Comparison of ENCODE assay signal across 18 cellular contexts in the genomic region with DNA sequence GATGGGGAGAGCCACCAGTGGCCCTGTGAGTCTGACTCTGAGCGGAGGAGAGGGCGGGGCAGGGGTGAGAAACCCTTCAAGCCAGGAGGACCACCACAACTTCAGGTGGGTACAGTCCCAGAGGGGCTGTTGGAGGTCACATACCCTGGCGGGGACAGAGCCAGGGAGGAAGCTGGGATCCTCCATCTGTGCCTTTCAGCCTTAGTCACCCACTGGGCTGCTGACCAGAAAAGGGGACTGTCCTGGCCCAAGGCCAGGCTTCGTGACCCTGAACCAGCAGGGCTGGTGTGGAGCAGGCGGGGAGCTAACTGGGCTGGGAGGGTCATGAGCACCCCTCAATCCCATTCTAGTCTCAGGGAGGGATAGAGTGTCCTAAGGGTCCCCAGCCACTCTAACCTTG. TPM values are rescaled to one million over a fixed set of nuclear protein-coding genes. Genes with fewer than 3 reads are reported as not detected.
DNase-seq lines count a peak whose midpoint lies in the region; ATAC-seq and TF ChIP-seq lines count a peak whose summit lies in the region.
"Had no signal": no experiment of that assay in that cellular context is flagged by ENCODE, and none has a peak within 500 bp of the region (broad histone marks: within the 10 kb centered on the region; RNA-seq: fewer than 3 reads in every experiment).

No MANE protein-coding gene starts in this region.

- H3K4me3 Mint-ChIP-seq in HFFc6 = peak overlapping the region; percentile 34; the same call in 1 of the 2 replicates
- H3K4me3 Mint-ChIP-seq: nephron; T-helper 1 cell treated with Interleukin-12 subunit alpha and Interleukin-12 subunit beta and Interleukin-4 antibody, amounts not matched to agents 30 μg/mL and 1 μg/mL, for 36 hours had no signal

- H3K79me2 ChIP-seq in osteoblast (ENCODE audit: insufficient read depth, low read length) = no peaks in the 10 kb centered on the region

- H3K27ac Mint-ChIP-seq in HFFc6 = peak overlapping the region; percentile 73; the same call in 1 of the 2 replicates
- H3K27ac Mint-ChIP-seq: T-helper 1 cell treated with Interleukin-12 subunit alpha and Interleukin-12 subunit beta and Interleukin-4 antibody, amounts not matched to agents 30 μg/mL and 1 μg/mL, for 36 hours had no signal

- peak; percentile 44 for DNase-seq in HFFc6
- DNase-seq in cardiac fibroblast (ENCODE audit: low read depth in 2 of 2) = peak; percentile 45 to 55
- DNase-seq in osteoblast (ENCODE audit: insufficient read length, low spot score, missing footprints) = peak; percentile 93
- no peak for DNase-seq in CD1c-positive myeloid dendritic cell (ENCODE audit: extremely low spot score)
- DNase-seq: activated gamma-delta T cell; DMS153; NCI-H1105 treated with DMSO at 0.1 percent for 48 hours; NCI-H2171; Right ventricle myocardium superior; stimulated activated CD4-positive, alpha-beta T cell treated with anti-CD3 and anti-CD28 coated beads, Interleukin-1b, Interleukin-23, amount 100 ng/mL, for 48 hours had no signal

- H3K27ac ChIP-seq in BLaER1 treated with 17β-estradiol and CSF1 and Interleukin-3, amounts not matched to agents 10 nM and 100 nM = peak overlapping the region in 2 of 11 experiments; percentile 22 to 49; a peak in 1 of 22 replicates
- H3K27ac ChIP-seq in osteoblast (ENCODE audit: low read depth, low read length) = no peak overlapping the region
- H3K27ac ChIP-seq: C4-2B had no signal

- H3K36me3 Mint-ChIP-seq in HFFc6 (ENCODE audit: low read depth) = no peaks in the 10 kb centered on the region

- H3K9ac ChIP-seq in BLaER1 treated with 17β-estradiol and CSF1 and Interleukin-3, amounts not matched to agents 10 nM and 100 nM = peak overlapping the region in 5 of 11 experiments; percentile 12 to 28 (median 15); a peak in 2 of 22 replicates

- TF ChIP-seq CTCF in HFFc6 (IDR thresholded peaks at IDR 0.05) = no peak
- no peak for TF ChIP-seq CTCF in cardiac fibroblast (IDR thresholded peaks at IDR 0.05; ENCODE audit: low read depth, low read length)
- TF ChIP-seq CTCF in osteoblast (IDR thresholded peaks at IDR 0.05; ENCODE audit: extremely low read depth, low read depth, low read length) = no peak

- peak overlapping the region; percentile 20 for H2AFZ ChIP-seq in osteoblast (ENCODE audit: low read length)

- H3K27me3 ChIP-seq in BLaER1 treated with 17β-estradiol and CSF1 and Interleukin-3, amounts not matched to agents 10 nM and 100 nM = no peaks in the 10 kb centered on the region
- no peaks in the 10 kb centered on the region for H3K27me3 ChIP-seq in osteoblast (ENCODE audit: insufficient read depth, low read length)

- H3K4me3 ChIP-seq in BLaER1 treated with 17β-estradiol and CSF1 and Interleukin-3, amounts not matched to agents 10 nM and 100 nM = no peak overlapping the region
- no peak overlapping the region for H3K4me3 ChIP-seq in cardiac fibroblast (replicated peaks in 1 of 2; ENCODE audit: low read depth in 2 of 2, low read length in 2 of 2)
- H3K4me3 ChIP-seq in osteoblast (ENCODE audit: insufficient read depth, low read length) = no peak overlapping the region
- H3K4me3 ChIP-seq: lung had no signal

- no peaks in the 10 kb centered on the region for H3K9me3 ChIP-seq in BLaER1 treated with 17β-estradiol and CSF1 and Interleukin-3, amounts not matched to agents 10 nM and 100 nM (replicated peaks in 1 of 11)
- H3K9me3 ChIP-seq in osteoblast (ENCODE audit: low read depth, low read length) = no peaks in the 10 kb centered on the region

- H3K9me3 Mint-ChIP-seq in HFFc6 = no peaks in the 10 kb centered on the region
- H3K9me3 Mint-ChIP-seq: nephron; T-helper 1 cell treated with Interleukin-12 subunit alpha and Interleukin-12 subunit beta and Interleukin-4 antibody, amounts not matched to agents 30 μg/mL and 1 μg/mL, for 36 hours had no signal

- H3K4me1 ChIP-seq in BLaER1 treated with 17β-estradiol and CSF1 and Interleukin-3, amounts not matched to agents 10 nM and 100 nM = peaks cover 28 to 50% (median 35%) of the 10 kb centered on the region in 10 experiments
- peaks cover 6% of the 10 kb centered on the region for H3K4me1 ChIP-seq in osteoblast (ENCODE audit: insufficient read depth, low read length)

- ATAC-seq in GM21825 (IDR thresholded peaks at IDR 0.05; ENCODE audit: unreplicated experiment) (no peak), GM19455 (IDR thresholded peaks at IDR 0.05; ENCODE audit: unreplicated experiment) (no peak)

- H3K4me2 ChIP-seq in BLaER1 treated with 17β-estradiol and CSF1 and Interleukin-3, amounts not matched to agents 10 nM and 100 nM = peak overlapping the region; percentile 1 to 77 (median 35); a peak in 18 of 22 replicates
- H3K4me2 ChIP-seq in osteoblast (ENCODE audit: insufficient read depth, low read length) = no peak overlapping the region

- H3K36me3 ChIP-seq in BLaER1 treated with 17β-estradiol and CSF1 and Interleukin-3, amounts not matched to agents 10 nM and 100 nM = no peaks in the 10 kb centered on the region
- no peaks in the 10 kb centered on the region for H3K36me3 ChIP-seq in osteoblast (ENCODE audit: insufficient read depth, low read length)

- peaks cover 36% of the 10 kb centered on the region for H3K4me1 Mint-ChIP-seq in HFFc6 (ENCODE audit: low read depth)
- H3K4me1 Mint-ChIP-seq: nephron had no signal

- H3K27me3 Mint-ChIP-seq in HFFc6 (ENCODE audit: insufficient read depth) = peaks cover 3% of the 10 kb centered on the region

- no peaks in the 10 kb centered on the region for H4K20me1 ChIP-seq in BLaER1 treated with 17β-estradiol and CSF1 and Interleukin-3, amounts not matched to agents 10 nM and 100 nM
- no peaks in the 10 kb centered on the region for H4K20me1 ChIP-seq in osteoblast (ENCODE audit: insufficient read depth, low read length)

RNA-seq across cellular contexts. Expression of a gene that starts 1.5 kb away (rescaled TPM):
- total RNA-seq in HFFc6 (2021; fragmentation: NEBNext Ultra II Directional; extraction: Animal tissue kit (Norgen Biotek cat#: 25700)) = under 1 TPM in 1 of 6 experiments, not detected in 5; 0.09 TPM
- total RNA-seq in osteoblast = not detected in 2 replicates
- total RNA-seq: endothelial cell of umbilical vein, Right ventricle myocardium superior had no signal

RNA-seq across cellular contexts. Expression of a gene that starts 13.0 kb away (rescaled TPM):
- under 1 TPM; 0.06 to 0.46 (median 0.27) TPM for total RNA-seq in HFFc6 (2021; fragmentation: NEBNext Ultra II Directional; extraction: Animal tissue kit (Norgen Biotek cat#: 25700))
- under 0.01 TPM in 1 of 2 replicates, not detected in the other for total RNA-seq in osteoblast

RNA-seq across cellular contexts. Expression of a gene that starts 21.8 kb away (rescaled TPM):
- not detected for total RNA-seq in HFFc6 (2021; fragmentation: NEBNext Ultra II Directional; extraction: Animal tissue kit (Norgen Biotek cat#: 25700))
- not detected in 2 replicates for total RNA-seq in osteoblast
- total RNA-seq: endothelial cell of umbilical vein, lung, Right ventricle myocardium superior had no signal

RNA-seq across cellular contexts. Expression of a gene that starts 28.4 kb away (rescaled TPM):
- 10 to 100 TPM; 41.0 to 46.0 (median 45.1) TPM for total RNA-seq in HFFc6 (2021; fragmentation: NEBNext Ultra II Directional; extraction: Animal tissue kit (Norgen Biotek cat#: 25700))
- total RNA-seq in osteoblast = 54.6 and 56.3 TPM in 2 replicates
